Comparison of ENCODE assay signal across 19 cellular contexts in the genomic region with DNA sequence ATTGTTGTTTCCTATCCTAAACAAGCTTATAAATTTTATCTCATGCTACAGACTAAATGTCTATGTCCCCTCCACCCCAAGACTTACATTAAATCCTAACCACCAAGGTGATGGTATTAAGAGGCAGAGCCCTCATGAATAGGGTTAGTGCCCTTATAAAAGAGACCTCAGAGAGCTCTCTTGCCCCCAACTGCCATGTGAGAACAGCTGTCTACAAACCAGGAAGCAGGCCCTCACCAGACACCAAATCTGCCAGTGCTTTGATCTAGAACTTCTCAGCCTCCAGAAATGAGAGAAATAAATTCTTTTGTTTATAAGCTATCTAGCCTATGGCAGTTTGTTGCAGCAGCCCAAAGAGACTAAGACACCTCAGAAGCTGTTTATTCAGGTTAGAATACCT. TPM values are rescaled to one million over a fixed set of nuclear protein-coding genes. Genes with fewer than 3 reads are reported as not detected.
DNase-seq lines count a peak whose midpoint lies in the region; ATAC-seq, FAIRE-seq and TF ChIP-seq lines count a peak whose summit lies in the region.
"Had no signal": no experiment of that assay in that cellular context is flagged by ENCODE, and none has a peak within 500 bp of the region (broad histone marks: within the 10 kb centered on the region; RNA-seq: fewer than 3 reads in every experiment).

No MANE protein-coding gene starts in this region.

- no peaks in the 10 kb centered on the region for H4K20me1 ChIP-seq in K562 (replicated peaks; ENCODE audit: control insufficient read depth, insufficient read depth, low read length)
- H4K20me1 ChIP-seq: BLaER1 had no signal

- intact Hi-C loops in heart right ventricle (cut with DNase I), result no loop called here
- intact Hi-C loops in K562 (cut with micrococcal nuclease), result no loop called here
- intact Hi-C loops in sigmoid colon (cut with DNase I), result no loop called here

- H3K4me3 ChIP-seq in cardiac muscle cell (no peak overlapping the region), heart right ventricle (no peak overlapping the region), K562 (no peak overlapping the region), thymus (ENCODE audit: low read length) (no peak overlapping the region), sigmoid colon (no peak overlapping the region)
- H3K4me3 ChIP-seq: BLaER1 had no signal

- TF ChIP-seq CTCF in cardiac muscle cell (IDR thresholded peaks at IDR 0.05; ENCODE audit: low read depth, low read length) (no peak), heart right ventricle (IDR thresholded peaks at IDR 0.05) (no peak), K562 (IDR thresholded peaks at IDR 0.05 in 2 of 3, conservative IDR thresholded peaks at IDR 0.05 in 1 of 3; ENCODE audit: insufficient read depth in 2 of 3, low read depth in 1 of 3, low read length in 3 of 3) (no peak), GM13976 (IDR thresholded peaks at IDR 0.05; ENCODE audit: borderline replicate concordance, control extremely low read depth, extremely low read depth, insufficient read depth, missing control alignments) (no peak), sigmoid colon (IDR thresholded peaks at IDR 0.05) (no peak)

- no peak for TF ChIP-seq EP300 in K562 (IDR thresholded peaks at IDR 0.05; ENCODE audit: low read length)
- no peak for TF ChIP-seq EP300 in sigmoid colon (IDR thresholded peaks at IDR 0.05)

- no peak overlapping the region for H3K4me2 ChIP-seq in K562 (ENCODE audit: insufficient read depth, low read length)
- H3K4me2 ChIP-seq: BLaER1 had no signal

- H3K9me1 ChIP-seq in K562 (ENCODE audit: control insufficient read depth, insufficient read depth, low read length), result no peaks in the 10 kb centered on the region

- H3K27me3 ChIP-seq in cardiac muscle cell, result no peaks in the 10 kb centered on the region
- H3K27me3 ChIP-seq in heart right ventricle, result no peaks in the 10 kb centered on the region
- H3K27me3 ChIP-seq in K562 (ENCODE audit: control insufficient read depth in 2 of 2, insufficient read depth in 2 of 2, low read length in 2 of 2), result no peaks in the 10 kb centered on the region
- H3K27me3 ChIP-seq in thymus (ENCODE audit: control insufficient read depth, insufficient read depth), result no peaks in the 10 kb centered on the region
- H3K27me3 ChIP-seq in sigmoid colon, result no peaks in the 10 kb centered on the region
- H3K27me3 ChIP-seq: BLaER1 had no signal

- POLR2A ChIA-PET in K562 (lab: Yijun Ruan, JAX), result interaction anchor here (0.6 to 1.9 kb wide), 6 partner anchors 11 to 1223 kb away, joined by 3 to 6 read pairs (median 4); no protein-coding TSS in a partner anchor

- no peak for TF ChIP-seq POLR2A in K562 (conservative IDR thresholded peaks at IDR 0.05)
- no peak for TF ChIP-seq POLR2A in sigmoid colon (IDR thresholded peaks at IDR 0.05)

- no peak for DNase-seq in cardiac muscle cell (ENCODE audit: low read depth in 1 of 2, low spot score in 1 of 2)
- no peak for DNase-seq in heart right ventricle
- no peak for DNase-seq in K562 (ENCODE audit: extremely low read depth in 1 of 4, low spot score in 3 of 4)
- peak; percentile 23 for DNase-seq in myocyte (ENCODE audit: low read depth)
- DNase-seq in GM13976 (ENCODE audit: low spot score), result no peak
- no peak for DNase-seq in DMS79 treated with DMSO at 0.1 percent for 48 hours (lab: John Stamatoyannopoulos, UW)
- DNase-seq in sigmoid colon, result no peak
- DNase-seq: 8988T; Calu3; CD4-positive, alpha-beta memory T cell; GOT3; H7; HFFc6 had no signal

- TF ChIP-seq RAD21 in K562 (CRISPR knock-in tag; conservative IDR thresholded peaks at IDR 0.05 in 1 of 2, IDR thresholded peaks at IDR 0.05 in 1 of 2), result no peak

- in situ Hi-C loops in K562 (cut with MboI), result loop anchor here (25.0 kb wide), 2 partner anchors 153 to 253 kb away; partner anchors contain the start of genes CKMT1A, CKMT1B and PPIP5K1
- in situ Hi-C loops in GM13976 (cut with MboI; ENCODE audit: low sequenced_read_pairs, unreplicated experiment), result no loop called here

- H2AFZ ChIP-seq in K562 (ENCODE audit: low read depth, low read length), result peak overlapping the region; percentile 61

- no peak for FAIRE-seq in K562 (lab: Jason Lieb, UNC)
- FAIRE-seq: G401.6, GM12891 had no signal

- H3K27ac ChIP-seq in cardiac muscle cell, result peak overlapping the region; percentile 22
- no peak overlapping the region for H3K27ac ChIP-seq in heart right ventricle
- peak overlapping the region; percentile 71; the same call in 2 of the 3 replicates for H3K27ac ChIP-seq in K562 (ENCODE audit: extremely low read depth, low read depth, low read length)
- peak overlapping the region; percentile 65 for H3K27ac ChIP-seq in thymus (ENCODE audit: low read depth)
- no peak overlapping the region for H3K27ac ChIP-seq in sigmoid colon
- H3K27ac ChIP-seq: BLaER1, HL-60 had no signal

- H3K9me3 ChIP-seq in cardiac muscle cell (ENCODE audit: low read depth) (no peaks in the 10 kb centered on the region), heart right ventricle (no peaks in the 10 kb centered on the region), K562 (replicated peaks; ENCODE audit: control insufficient read depth, insufficient read depth, low read depth, low read length) (no peaks in the 10 kb centered on the region), thymus (ENCODE audit: control insufficient read depth) (no peaks in the 10 kb centered on the region), sigmoid colon (no peaks in the 10 kb centered on the region)
- H3K9me3 ChIP-seq: BLaER1 had no signal

- ATAC-seq in heart right ventricle (no peak), K562 (no peak)
- ATAC-seq: HCT116 had no signal

- CTCF ChIA-PET in K562 (lab: Yijun Ruan, JAX; ENCODE audit: low intra/inter-chr PET ratio), result no interaction called here

- H3K36me3 ChIP-seq in cardiac muscle cell (peaks cover 56% of the 10 kb centered on the region), heart right ventricle (peaks cover 0 to 99% (median 10%) of the 10 kb centered on the region in 9 donors), K562 (ENCODE audit: control insufficient read depth, insufficient read depth, low read length) (peaks cover 45% of the 10 kb centered on the region; the same call in 2 of the 3 replicates), thymus (ENCODE audit: control insufficient read depth, insufficient read depth) (peaks cover 34% of the 10 kb centered on the region), sigmoid colon (peaks cover 13 to 88% (median 16%) of the 10 kb centered on the region in 4 donors)

- H3K9ac ChIP-seq in K562 (ENCODE audit: insufficient read depth in 1 of 2, low read depth in 2 of 2, low read length in 2 of 2), result no peak overlapping the region
- H3K9ac ChIP-seq: BLaER1 had no signal

- BruUV-seq in K562 (replicated peaks; lab: Mats Ljungman, UMichigan), result no TSS peak

- no peaks in the 10 kb centered on the region for H3K4me1 ChIP-seq in cardiac muscle cell (ENCODE audit: low read depth)
- no peaks in the 10 kb centered on the region for H3K4me1 ChIP-seq in heart right ventricle
- peaks cover 0 to 17% of the 10 kb centered on the region in 2 experiments; a peak in 3 of 5 replicates for H3K4me1 ChIP-seq in K562 (replicated peaks in 1 of 2; ENCODE audit: control insufficient read depth in 2 of 2, insufficient read depth in 2 of 2, low read length in 2 of 2)
- peaks cover 3% of the 10 kb centered on the region for H3K4me1 ChIP-seq in thymus (ENCODE audit: control insufficient read depth, insufficient read depth, low read length)
- no peaks in the 10 kb centered on the region for H3K4me1 ChIP-seq in sigmoid colon

- no peaks in the 10 kb centered on the region for H3K79me2 ChIP-seq in K562 (ENCODE audit: control insufficient read depth, insufficient read depth, low read length)

TF ChIP-seq in K562, 482 proteins besides CTCF, POLR2A, EP300 and RAD21 (continues in another document):
- TF ChIP-seq ESRRA (IDR thresholded peaks at IDR 0.05; ENCODE audit: borderline replicate concordance, low read depth), result no peak
- no peak for TF ChIP-seq ZNF668 (CRISPR knock-in tag; IDR thresholded peaks at IDR 0.05)
- no peak for TF ChIP-seq ZNF212 (CRISPR knock-in tag; IDR thresholded peaks at IDR 0.05)
- TF ChIP-seq ZNF408 (CRISPR knock-in tag; IDR thresholded peaks at IDR 0.05; ENCODE audit: low read depth), result no peak

RNA-seq across cellular contexts. Expression of gene TP53BP1, which starts 58.5 kb away (rescaled TPM):
- 72.1 and 84.1 TPM in 2 replicates for total RNA-seq in cardiac muscle cell
- polyA plus RNA-seq in cardiac muscle cell, result 41.0 and 41.1 TPM in 2 replicates
- 10 to 100 TPM; 21.2 to 35.2 (median 29.3) TPM for total RNA-seq in heart right ventricle
- polyA plus RNA-seq in heart right ventricle, result 10 to 100 TPM; 11.2 to 12.6 TPM
- 87.9 and 206 TPM in 2 replicates for total RNA-seq in K562 (2011; cell fraction: chromatin; rRNA removed; ENCODE audit: low replicate concordance)
- total RNA-seq in K562 (2011; cell fraction: nucleolus; rRNA removed), result 50.7 and 55.4 TPM in 2 replicates
- 69.3 and 81.3 TPM in 2 replicates for total RNA-seq in K562 (2011; cell fraction: nucleoplasm; rRNA removed)
- 30.9 and 31.3 TPM in 2 replicates for total RNA-seq in K562 (2014; rRNA removed)
- 37.6 and 38.1 TPM in 2 replicates for total RNA-seq in K562 (2014; rRNA removed; fragmentation: Illumina TruSeq; extraction: Trizol)
- total RNA-seq in K562 (2015; rRNA removed; fragmentation: Illumina TruSeq; extraction: Trizol), result 34.5 and 38.5 TPM in 2 replicates
- total RNA-seq in K562 (2021), result 32.8 and 32.9 TPM in 2 replicates
- 58.1 and 63.3 TPM in 2 replicates for polyA plus RNA-seq in K562 (2011; rRNA removed)
- 21.5 and 33.6 TPM in 2 replicates for polyA plus RNA-seq in K562 (2011; cell fraction: cytosol; rRNA removed)
- 80.2 and 82.6 TPM in 2 replicates for polyA plus RNA-seq in K562 (2011; cell fraction: nucleus; rRNA removed)
- 24.7 and 25.9 TPM in 2 replicates for polyA plus RNA-seq in K562 (2012)
- polyA plus RNA-seq in K562 (2014; fragmentation: Illumina TruSeq; extraction: Trizol), result 26.7 and 29.6 TPM in 2 replicates
- 1 to 10 TPM; 5.7 to 6.3 TPM for polyA plus RNA-seq in K562 (2014; fragmentation: Nextera tagmentation; extraction: Ambion mirVana)
- polyA plus RNA-seq in K562 (2014; rRNA removed), result 22.6 and 23.2 TPM in 2 replicates
- polyA minus RNA-seq in K562 (2011; rRNA and poly(A)+ RNA removed), result 114 and 126 TPM in 2 replicates
- 37.3 and 40.7 TPM in 2 replicates for polyA minus RNA-seq in K562 (2011; cell fraction: cytosol; rRNA and poly(A)+ RNA removed)
- 56.7 and 78.5 TPM in 2 replicates for polyA minus RNA-seq in K562 (2011; cell fraction: nucleus; rRNA and poly(A)+ RNA removed)
- 74.8 and 86.4 TPM in 2 replicates for total RNA-seq in myocyte
- polyA plus RNA-seq in myocyte (2012), result 53.2 TPM
- polyA plus RNA-seq in thymus, result 17.5 TPM
- 10 to 100 TPM; 38.3 to 63.4 (median 41.1) TPM for total RNA-seq in sigmoid colon
- polyA plus RNA-seq in sigmoid colon, result 10 to 100 TPM in 1 of 3 donors, 1 to 10 TPM in 2; 1.8 to 13.5 (median 6.6) TPM

Comparison
In these comparisons a context has a peak if more than half of its experiments do, and no peak if none do; other contexts are left out.
1. H3K27ac ChIP-seq: peak in cardiac muscle cell (single experiment), K562 (single experiment) and thymus (single experiment); none in heart right ventricle (0 of 10) and sigmoid colon (0 of 4).